Comparison of ENCODE assay signal across 8 cellular contexts in the genomic region with DNA sequence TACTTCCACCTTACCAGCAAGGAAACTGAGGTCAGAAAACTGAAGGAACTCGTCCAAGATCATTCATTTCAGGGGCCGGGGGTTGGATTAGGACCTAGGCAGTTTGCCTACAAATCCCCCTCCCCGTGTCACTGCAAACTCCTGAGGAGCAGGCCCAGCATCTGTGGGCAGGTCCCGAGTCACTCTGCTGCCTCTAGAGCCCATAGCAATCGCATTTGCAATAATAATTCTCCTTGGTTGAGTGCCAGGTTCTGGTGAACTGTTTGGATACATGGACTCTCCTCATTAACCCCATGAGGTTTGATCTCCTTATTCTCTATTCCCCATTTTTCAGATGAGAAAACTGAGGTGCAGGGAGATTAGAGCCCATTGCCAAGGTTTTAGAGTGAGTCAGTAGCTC. TPM values are rescaled to one million over a fixed set of nuclear protein-coding genes. Genes with fewer than 3 reads are reported as not detected.
DNase-seq lines count a peak whose midpoint lies in the region; ATAC-seq and TF ChIP-seq lines count a peak whose summit lies in the region.

No MANE protein-coding gene starts in this region.

- no peaks in the 10 kb centered on the region for H3K27me3 Mint-ChIP-seq in activated T-helper 2 cell treated with anti-CD3 and anti-CD28 coated beads, Interferon-gamma antibody, Interleukin-2, Interleukin-4, amounts not matched to agents 10 μg/mL and 5 μg/mL and 100 μg/mL, durations not matched to agents 14 hours and 24 hours and 36 hours (ENCODE audit: low read depth)

- intact Hi-C loops in activated T-helper 2 cell treated with anti-CD3 and anti-CD28 coated beads, Interferon-gamma antibody, Interleukin-2, Interleukin-4, amounts not matched to agents 10 μg/mL and 5 μg/mL and 100 μg/mL, durations not matched to agents 14 hours and 24 hours and 36 hours (cut with micrococcal nuclease), result no loop called here

- TF ChIP-seq EP300 in suprapubic skin (IDR thresholded peaks at IDR 0.05), result no peak

- no peak for ATAC-seq in HG03139 (IDR thresholded peaks at IDR 0.05; ENCODE audit: unreplicated experiment)

- H3K4me3 ChIP-seq in iPS-18c (ENCODE audit: insufficient read depth, low read depth, low read length) (peak overlapping the region; percentile 76; the same call in 1 of the 2 replicates), suprapubic skin (peak overlapping the region; percentile 87)

- peak overlapping the region; percentile 65 for H3K27ac Mint-ChIP-seq in activated T-helper 2 cell treated with anti-CD3 and anti-CD28 coated beads, Interferon-gamma antibody, Interleukin-2, Interleukin-4, amounts not matched to agents 10 μg/mL and 5 μg/mL and 100 μg/mL, durations not matched to agents 14 hours and 24 hours and 36 hours

- 7% methylated on average over 5 of the region's 5 CpGs for WGBS in suprapubic skin

- peaks cover 14% of the 10 kb centered on the region for H3K4me1 Mint-ChIP-seq in activated T-helper 2 cell treated with anti-CD3 and anti-CD28 coated beads, Interferon-gamma antibody, Interleukin-2, Interleukin-4, amounts not matched to agents 10 μg/mL and 5 μg/mL and 100 μg/mL, durations not matched to agents 14 hours and 24 hours and 36 hours (ENCODE audit: low read depth)

- peak overlapping the region; percentile 85 for H3K4me3 Mint-ChIP-seq in activated T-helper 2 cell treated with anti-CD3 and anti-CD28 coated beads, Interferon-gamma antibody, Interleukin-2, Interleukin-4, amounts not matched to agents 10 μg/mL and 5 μg/mL and 100 μg/mL, durations not matched to agents 14 hours and 24 hours and 36 hours (ENCODE audit: low read depth)

- peaks cover 18% of the 10 kb centered on the region for H3K4me1 ChIP-seq in suprapubic skin

- peaks cover 26% of the 10 kb centered on the region for H3K36me3 ChIP-seq in suprapubic skin

- TF ChIP-seq POLR2A in suprapubic skin (IDR thresholded peaks at IDR 0.05), result no peak

- CTCF ChIA-PET in HEK293T (lab: Yijun Ruan, JAX), result no interaction called here

- peaks cover 30% of the 10 kb centered on the region for H3K36me3 Mint-ChIP-seq in activated T-helper 2 cell treated with anti-CD3 and anti-CD28 coated beads, Interferon-gamma antibody, Interleukin-2, Interleukin-4, amounts not matched to agents 10 μg/mL and 5 μg/mL and 100 μg/mL, durations not matched to agents 14 hours and 24 hours and 36 hours (ENCODE audit: low read depth)

- H3K9me3 Mint-ChIP-seq in activated T-helper 2 cell treated with anti-CD3 and anti-CD28 coated beads, Interferon-gamma antibody, Interleukin-2, Interleukin-4, amounts not matched to agents 10 μg/mL and 5 μg/mL and 100 μg/mL, durations not matched to agents 14 hours and 24 hours and 36 hours, result no peaks in the 10 kb centered on the region

- no peak overlapping the region for H3K27ac ChIP-seq in suprapubic skin

- H3K9me3 ChIP-seq in iPS-18c (ENCODE audit: control insufficient read depth, insufficient read depth, low read length) (no peaks in the 10 kb centered on the region), suprapubic skin (no peaks in the 10 kb centered on the region)

- POLR2A ChIA-PET in HEK293T (lab: Yijun Ruan, JAX), result interaction anchor here (1.0 kb wide), 2 partner anchors 9 to 11 kb away, joined by 3 read pairs; no protein-coding TSS in a partner anchor

- H3K27me3 ChIP-seq in suprapubic skin, result no peaks in the 10 kb centered on the region

- no peak for TF ChIP-seq CTCF in suprapubic skin (IDR thresholded peaks at IDR 0.05)

- DNase-seq in AG08396 (ENCODE audit: low spot score) (peak; percentile 71), HEK293T (ENCODE audit: extremely low spot score) (peak; percentile 11), suprapubic skin (ENCODE audit: low spot score in 2 of 2) (no peak), activated gamma-delta T cell treated with Interleukin-2 at 50 U/mL for 16 hours (no peak)
- no peak for DNase-seq in activated T-helper 2 cell treated with anti-CD3 and anti-CD28 coated beads, Interferon-gamma antibody, Interleukin-2, Interleukin-4, amounts not matched to agents 10 μg/mL and 5 μg/mL and 100 μg/mL, durations not matched to agents 14 hours and 24 hours and 36 hours (ENCODE audit: low spot score)
- DNase-seq in activated CD8-positive, alpha-beta memory T cell treated with anti-CD3 and anti-CD28 coated beads, Interleukin-2, amount 50 U/mL, for 48 hours, result no peak

TF ChIP-seq in HEK293T, 16 proteins besides CTCF, POLR2A, EP300 and RAD21:
- TF ChIP-seq BHLHE40 (IDR thresholded peaks at IDR 0.05; ENCODE audit: borderline replicate concordance), result no peak
- TF ChIP-seq FOXM1 (IDR thresholded peaks at IDR 0.05; ENCODE audit: borderline replicate concordance), result no peak
- no peak for TF ChIP-seq SUZ12 (IDR thresholded peaks at IDR 0.05)
- no peak for TF ChIP-seq NFRKB (IDR thresholded peaks at IDR 0.05)
- no peak for TF ChIP-seq FOXA1 (IDR thresholded peaks at IDR 0.05)
- TF ChIP-seq, protein P1, sequence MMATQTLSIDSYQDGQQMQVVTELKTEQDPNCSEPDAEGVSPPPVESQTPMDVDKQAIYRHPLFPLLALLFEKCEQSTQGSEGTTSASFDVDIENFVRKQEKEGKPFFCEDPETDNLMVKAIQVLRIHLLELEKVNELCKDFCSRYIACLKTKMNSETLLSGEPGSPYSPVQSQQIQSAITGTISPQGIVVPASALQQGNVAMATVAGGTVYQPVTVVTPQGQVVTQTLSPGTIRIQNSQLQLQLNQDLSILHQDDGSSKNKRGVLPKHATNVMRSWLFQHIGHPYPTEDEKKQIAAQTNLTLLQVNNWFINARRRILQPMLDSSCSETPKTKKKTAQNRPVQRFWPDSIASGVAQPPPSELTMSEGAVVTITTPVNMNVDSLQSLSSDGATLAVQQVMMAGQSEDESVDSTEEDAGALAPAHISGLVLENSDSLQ (IDR thresholded peaks at IDR 0.05), result no peak
- TF ChIP-seq FOXK2 (IDR thresholded peaks at IDR 0.05), result no peak
- no peak for TF ChIP-seq CTBP1 (IDR thresholded peaks at IDR 0.05; ENCODE audit: borderline replicate concordance)
- no peak for TF ChIP-seq SP1 (IDR thresholded peaks at IDR 0.05)
- no peak for TF ChIP-seq ZNF384 (IDR thresholded peaks at IDR 0.05)

RNA-seq across cellular contexts. Expression of a gene that starts 0.9 kb away (rescaled TPM):
- total RNA-seq in activated T-helper 2 cell treated with anti-CD3 and anti-CD28 coated beads, Interferon-gamma antibody, Interleukin-2, Interleukin-4, amounts not matched to agents 10 μg/mL and 5 μg/mL and 100 μg/mL, durations not matched to agents 14 hours and 24 hours and 36 hours, result 84.3 and 87.3 TPM in 2 replicates
- total RNA-seq in suprapubic skin, result 10 to 100 TPM; 60.5 to 75.9 (median 65.8) TPM

RNA-seq across cellular contexts. Expression of a gene that starts 8.3 kb away (rescaled TPM):
- 331 and 335 TPM in 2 replicates for total RNA-seq in activated T-helper 2 cell treated with anti-CD3 and anti-CD28 coated beads, Interferon-gamma antibody, Interleukin-2, Interleukin-4, amounts not matched to agents 10 μg/mL and 5 μg/mL and 100 μg/mL, durations not matched to agents 14 hours and 24 hours and 36 hours
- 100 to 1,000 TPM; 170 to 337 (median 261) TPM for total RNA-seq in suprapubic skin

RNA-seq across cellular contexts. Expression of a gene that starts 17.1 kb away (rescaled TPM):
- 23.4 and 23.7 TPM in 2 replicates for total RNA-seq in activated T-helper 2 cell treated with anti-CD3 and anti-CD28 coated beads, Interferon-gamma antibody, Interleukin-2, Interleukin-4, amounts not matched to agents 10 μg/mL and 5 μg/mL and 100 μg/mL, durations not matched to agents 14 hours and 24 hours and 36 hours
- 10 to 100 TPM; 22.2 to 39.9 (median 29.8) TPM for total RNA-seq in suprapubic skin

Comparison
In these comparisons a context has a peak if more than half of its experiments do, and no peak if none do; other contexts are left out.
1. DNase-seq: peak in AG08396 (single experiment) and HEK293T (single experiment); none in activated T-helper 2 cell treated with anti-CD3 and anti-CD28 coated beads, Interferon-gamma antibody, Interleukin-2, Interleukin-4, amounts not matched to agents 10 μg/mL and 5 μg/mL and 100 μg/mL, durations not matched to agents 14 hours and 24 hours and 36 hours (single experiment), suprapubic skin (0 of 2), activated gamma-delta T cell treated with Interleukin-2 at 50 U/mL for 16 hours (single experiment) and activated CD8-positive, alpha-beta memory T cell treated with anti-CD3 and anti-CD28 coated beads, Interleukin-2, amount 50 U/mL, for 48 hours (single experiment).